Comparison of ENCODE assay signal across 31 cellular contexts in genomic region chr2:33510589-33510968, GRCh38. TPM values are rescaled to one million over a fixed set of nuclear protein-coding genes. Genes with fewer than 3 reads are reported as not detected.
A peak's percentile ranks its signal among the peaks of the same experiment; 100 is the strongest.
DNase-seq lines count a peak whose midpoint lies in the region; ATAC-seq, FAIRE-seq and TF ChIP-seq lines count a peak whose summit lies in the region.
"Had no signal": no experiment of that assay in that cellular context is flagged by ENCODE, and none has a peak within 500 bp of the region (broad histone marks: within the 10 kb centered on the region; RNA-seq: fewer than 3 reads in every experiment).

No MANE protein-coding gene starts in this region.

- POLR2A ChIA-PET in naive thymus-derived CD8-positive, alpha-beta T cell (lab: Charles Lee): no interaction called here

- no peak overlapping the region for H3K4me3 Mint-ChIP-seq in naive thymus-derived CD8-positive, alpha-beta T cell
- H3K4me3 Mint-ChIP-seq: activated CD4-positive, alpha-beta T cell treated with anti-CD3 and anti-CD28 coated beads, Interleukin-2, amount 10 ng/mL, durations not matched to agents 24 days and 14 days; activated CD8-positive, alpha-beta memory T cell treated with anti-CD3 and anti-CD28 coated beads, Interleukin-2, amount 10 ng/mL, durations not matched to agents 7 days and 5 days; immature natural killer cell; naive thymus-derived CD4-positive, alpha-beta T cell; T-helper 2 cell treated with Interferon-gamma antibody and Interleukin-4, amounts not matched to agents 5 μg/mL and 100 μg/mL, for 36 hours; type B pancreatic cell had no signal

- H3K4me3 ChIP-seq in epithelial cell of esophagus (ENCODE audit: low read length): no peak overlapping the region
- H3K4me3 ChIP-seq: BLaER1, colonic mucosa, gastrocnemius medialis, skin epidermis had no signal

- peak; percentile 61 for ATAC-seq in SK-N-SH treated with all-trans-retinoic acid at 6 μM for 48 hours
- peak; percentile 97 for ATAC-seq in omental fat pad (ENCODE audit: low FRiP score)
- no peak for ATAC-seq in HG03095 (IDR thresholded peaks at IDR 0.05; ENCODE audit: unreplicated experiment)
- no peak for ATAC-seq in naive thymus-derived CD8-positive, alpha-beta T cell
- ATAC-seq: activated CD8-positive, alpha-beta memory T cell treated with anti-CD3 and anti-CD28 coated beads, Interleukin-2, amount 10 ng/mL, durations not matched to agents 7 days and 5 days; gastrocnemius medialis; left lobe of liver; naive thymus-derived CD4-positive, alpha-beta T cell had no signal

- FAIRE-seq in GM12891 (lab: Jason Lieb, UNC) (peak; percentile 76), GM12892 (lab: Jason Lieb, UNC) (no peak)
- FAIRE-seq: bronchial epithelial cell, HTR-8/SVneo had no signal

- H3K27ac Mint-ChIP-seq in naive thymus-derived CD8-positive, alpha-beta T cell: no peak overlapping the region
- H3K27ac Mint-ChIP-seq: activated CD4-positive, alpha-beta T cell treated with anti-CD3 and anti-CD28 coated beads, Interleukin-2, amount 10 ng/mL, durations not matched to agents 24 days and 14 days; activated CD8-positive, alpha-beta memory T cell treated with anti-CD3 and anti-CD28 coated beads, Interleukin-2, amount 10 ng/mL, durations not matched to agents 7 days and 5 days; immature natural killer cell; naive thymus-derived CD4-positive, alpha-beta T cell; T-helper 2 cell treated with Interferon-gamma antibody and Interleukin-4, amounts not matched to agents 5 μg/mL and 100 μg/mL, for 36 hours; type B pancreatic cell had no signal

- DNase-seq in GM12891 (ENCODE audit: insufficient read length, low spot score) (no peak), epithelial cell of esophagus (ENCODE audit: low read depth) (peak; percentile 14), omental fat pad (ENCODE audit: low spot score) (no peak), GM12892 (ENCODE audit: insufficient read length) (no peak)
- no peak for DNase-seq in naive thymus-derived CD8-positive, alpha-beta T cell
- DNase-seq in activated CD4-positive, alpha-beta T cell treated with anti-CD3 and anti-CD28 coated beads, Interleukin-2, amount 50 U/mL, for 4 hours: no peak
- DNase-seq: activated CD4-positive, alpha-beta T cell treated with anti-CD3 and anti-CD28 coated beads, Interleukin-2, amount 10 ng/mL, durations not matched to agents 24 days and 14 days; activated CD8-positive, alpha-beta memory T cell treated with anti-CD3 and anti-CD28 coated beads, Interleukin-2, amount 10 ng/mL, durations not matched to agents 7 days and 5 days; activated T-cell treated with anti-CD3 and anti-CD28 coated beads, Interleukin-2, amount 50 U/mL, for 48 hours; colonic mucosa; DMS53; effector memory CD4-positive, alpha-beta T cell; gastrocnemius medialis; GDM1; hypothalamus; immature natural killer cell; KG1; naive thymus-derived CD4-positive, alpha-beta T cell; NCI-H1436 treated with DMSO at 0.1 percent for 48 hours; NCI-H446 treated with DMSO at 0.1 percent for 48 hours; stimulated activated CD8-positive, alpha-beta memory T cell treated with anti-CD3 and anti-CD28 coated beads, Interleukin-4, amount 100 ng/mL, for 48 hours; WERI-Rb-1 had no signal

- no peaks in the 10 kb centered on the region for H3K4me1 Mint-ChIP-seq in naive thymus-derived CD8-positive, alpha-beta T cell
- H3K4me1 Mint-ChIP-seq: activated CD4-positive, alpha-beta T cell treated with anti-CD3 and anti-CD28 coated beads, Interleukin-2, amount 10 ng/mL, durations not matched to agents 24 days and 14 days; immature natural killer cell; naive thymus-derived CD4-positive, alpha-beta T cell had no signal

- peaks cover 0 to 4% (median 0%) of the 10 kb centered on the region in 5 donors for H3K27me3 Mint-ChIP-seq in naive thymus-derived CD8-positive, alpha-beta T cell
- H3K27me3 Mint-ChIP-seq: activated CD4-positive, alpha-beta T cell treated with anti-CD3 and anti-CD28 coated beads, Interleukin-2, amount 10 ng/mL, durations not matched to agents 24 days and 14 days; naive thymus-derived CD4-positive, alpha-beta T cell had no signal

- TF ChIP-seq CTCF in epithelial cell of esophagus (IDR thresholded peaks at IDR 0.05; ENCODE audit: insufficient read depth, low read depth, low read length, missing control alignments) (no peak), omental fat pad (IDR thresholded peaks at IDR 0.05) (no peak)

- TF ChIP-seq POLR2A in GM12891 (IDR thresholded peaks at IDR 0.05; ENCODE audit: low read depth, low read length) (no peak), GM12892 (IDR thresholded peaks at IDR 0.05; ENCODE audit: low read depth, low read length) (no peak)

- H3K9me3 Mint-ChIP-seq in naive thymus-derived CD8-positive, alpha-beta T cell: no peaks in the 10 kb centered on the region
- H3K9me3 Mint-ChIP-seq: immature natural killer cell; T-helper 2 cell treated with Interferon-gamma antibody and Interleukin-4, amounts not matched to agents 5 μg/mL and 100 μg/mL, for 36 hours; type B pancreatic cell had no signal

- H3K36me3 Mint-ChIP-seq in naive thymus-derived CD8-positive, alpha-beta T cell: peaks cover 0 to 5% (median 0%) of the 10 kb centered on the region in 3 donors
- H3K36me3 Mint-ChIP-seq: type B pancreatic cell had no signal

TF ChIP-seq in GM12891, 5 proteins besides CTCF, POLR2A, EP300 and RAD21:
- no peak for TF ChIP-seq TAF1 (IDR thresholded peaks at IDR 0.05; ENCODE audit: low read depth, low read length)
- no peak for TF ChIP-seq SPI1 (IDR thresholded peaks at IDR 0.05; ENCODE audit: low read depth, low read length)
- no peak for TF ChIP-seq POU2F2 (IDR thresholded peaks at IDR 0.05; ENCODE audit: low read depth, low read length)
- no peak for TF ChIP-seq POLR2AphosphoS5 (IDR thresholded peaks at IDR 0.05; ENCODE audit: low read depth, low read length)
- TF ChIP-seq PAX5 (IDR thresholded peaks at IDR 0.05; ENCODE audit: insufficient read depth, low read length, severe bottlenecking): no peak
TF ChIP-seq in GM12891: peak in this region for 0.

TF ChIP-seq in SK-N-SH treated with all-trans-retinoic acid at 6 μM for 48 hours, 23 proteins besides CTCF, POLR2A, EP300 and RAD21 (continues in another document):
- no peak for TF ChIP-seq ZNF8 (CRISPR knock-in tag; IDR thresholded peaks at IDR 0.05)
- no peak for TF ChIP-seq ESRRG (CRISPR knock-in tag; IDR thresholded peaks at IDR 0.05)
- TF ChIP-seq BACH2 (CRISPR knock-in tag; IDR thresholded peaks at IDR 0.05; ENCODE audit: borderline replicate concordance): no peak
- TF ChIP-seq ISL1 (CRISPR knock-in tag; IDR thresholded peaks at IDR 0.05): no peak
- TF ChIP-seq CSDC2 (CRISPR knock-in tag; IDR thresholded peaks at IDR 0.05): no peak
- TF ChIP-seq ARNTL (CRISPR knock-in tag; IDR thresholded peaks at IDR 0.05; ENCODE audit: borderline replicate concordance, low read depth): no peak
- no peak for TF ChIP-seq RARB (CRISPR knock-in tag; IDR thresholded peaks at IDR 0.05)
- TF ChIP-seq CREB5 (CRISPR knock-in tag; IDR thresholded peaks at IDR 0.05; ENCODE audit: low read depth): no peak
- TF ChIP-seq ZC3H10 (CRISPR knock-in tag; IDR thresholded peaks at IDR 0.05): no peak
- TF ChIP-seq TSHZ2 (CRISPR knock-in tag; IDR thresholded peaks at IDR 0.05): no peak
- no peak for TF ChIP-seq TCF4 (CRISPR knock-in tag; IDR thresholded peaks at IDR 0.05; ENCODE audit: borderline replicate concordance)
- TF ChIP-seq PPARA (CRISPR knock-in tag; IDR thresholded peaks at IDR 0.05; ENCODE audit: borderline replicate concordance): no peak
- TF ChIP-seq GLIS3 (CRISPR knock-in tag; IDR thresholded peaks at IDR 0.05): no peak
- no peak for TF ChIP-seq ZFP30 (CRISPR knock-in tag; IDR thresholded peaks at IDR 0.05)

RNA-seq across cellular contexts. Expression of gene RASGRP3, which starts 34.1 kb away (rescaled TPM):
- polyA plus RNA-seq in GM12891 (2012; ENCODE audit: low read depth, missing spikeins): 104 TPM
- total RNA-seq in omental fat pad: 10 to 100 TPM; 11.8 to 42.2 (median 26.1) TPM
- polyA plus RNA-seq in GM12892 (2012; ENCODE audit: missing spikeins): 158 TPM
- total RNA-seq in naive thymus-derived CD8-positive, alpha-beta T cell: 1 to 10 TPM; 2.2 to 3.7 TPM
- 1 to 10 TPM in 2 of 3 donors, under 1 TPM in 1; 0.68 to 3.6 (median 1.1) TPM for polyA plus RNA-seq in naive thymus-derived CD8-positive, alpha-beta T cell

Comparison
In these comparisons a context has a peak if more than half of its experiments do, and no peak if none do; other contexts are left out.
1. ATAC-seq: peak in SK-N-SH treated with all-trans-retinoic acid at 6 μM for 48 hours (single experiment) and omental fat pad (single experiment); none in HG03095 (single experiment) and naive thymus-derived CD8-positive, alpha-beta T cell (0 of 2).